10 cellular contexts compared by ENCODE assay signal in the genomic region with DNA sequence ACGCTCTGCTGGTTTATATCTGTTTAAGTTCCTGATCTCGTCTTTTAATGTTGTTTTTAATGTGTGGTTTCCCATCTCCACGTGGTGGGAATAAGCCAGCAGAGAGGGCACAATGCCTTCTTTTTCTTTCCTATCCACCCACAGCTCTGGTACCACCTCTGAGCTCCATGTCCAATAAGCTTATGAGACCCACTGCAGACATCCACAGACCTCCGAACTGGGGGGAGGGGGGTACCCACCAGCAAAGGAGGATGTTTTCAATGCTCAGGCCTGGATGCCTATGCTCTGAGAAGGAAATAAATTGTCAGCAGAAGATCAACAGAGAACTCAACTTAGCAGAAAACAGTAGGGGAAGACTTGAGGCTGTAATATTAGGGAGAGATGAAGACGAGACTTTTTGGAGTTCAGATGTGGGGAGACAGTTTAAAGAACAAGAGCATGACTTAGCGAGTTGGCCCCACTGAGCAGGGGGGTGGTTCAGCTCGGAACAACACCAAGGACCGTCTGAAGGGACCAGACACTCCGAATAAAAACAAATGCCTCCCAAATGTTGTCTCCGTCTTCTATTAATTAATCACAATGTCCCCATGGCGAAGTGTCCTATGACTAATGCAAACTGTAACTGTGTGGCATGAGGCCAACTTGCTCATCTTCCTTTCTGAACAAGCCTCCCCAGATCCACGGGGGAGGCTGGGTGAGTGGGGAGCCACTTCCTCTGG.
A peak's percentile ranks its signal among the peaks of the same experiment; 100 is the strongest.
DNase-seq lines count a peak whose midpoint lies in the region; ATAC-seq and TF ChIP-seq lines count a peak whose summit lies in the region.
"Had no signal": no experiment of that assay in that cellular context is flagged by ENCODE, and none has a peak within 500 bp of the region (broad histone marks: within the 10 kb centered on the region; RNA-seq: fewer than 3 reads in every experiment).

No MANE protein-coding gene starts in this region.

- intact Hi-C loops in activated CD4-positive, alpha-beta memory T cell treated with anti-CD3 and anti-CD28 coated beads for 36 hours (cut with micrococcal nuclease): no loop called here
- intact Hi-C loops in transverse colon (cut with DNase I; ENCODE audit: low total_unique reads): no loop called here

- TF ChIP-seq CTCF in coronary artery (IDR thresholded peaks at IDR 0.05) (no peak), mesothelial cell of epicardium (IDR thresholded peaks at IDR 0.05; ENCODE audit: unreplicated experiment) (no peak), transverse colon (IDR thresholded peaks at IDR 0.05) (no peak)

- H3K4me3 ChIP-seq in coronary artery (peak overlapping the region; percentile 21), transverse colon (no peak overlapping the region)

- CTCF ChIA-PET in activated CD4-positive, alpha-beta memory T cell treated with anti-CD3 and anti-CD28 coated beads for 36 hours (lab: Charles Lee): no interaction called here
- CTCF ChIA-PET in activated CD4-positive, alpha-beta memory T cell treated with anti-CD3 and anti-CD28 coated beads, Interleukin-2, amount 10 ng/mL, durations not matched to agents 7 days and 5 days (lab: Charles Lee): no interaction called here

- H3K4me1 Mint-ChIP-seq in activated CD4-positive, alpha-beta memory T cell treated with anti-CD3 and anti-CD28 coated beads for 36 hours (ENCODE audit: low read depth): no peaks in the 10 kb centered on the region
- H3K4me1 Mint-ChIP-seq in activated CD4-positive, alpha-beta memory T cell treated with anti-CD3 and anti-CD28 coated beads, Interleukin-2, amount 10 ng/mL, durations not matched to agents 7 days and 5 days: peaks cover 4% of the 10 kb centered on the region
- peaks cover 36% of the 10 kb centered on the region for H3K4me1 Mint-ChIP-seq in mesothelial cell of epicardium

- ATAC-seq in GM21619 (IDR thresholded peaks at IDR 0.05; ENCODE audit: unreplicated experiment): no peak

- H3K36me3 Mint-ChIP-seq in activated CD4-positive, alpha-beta memory T cell treated with anti-CD3 and anti-CD28 coated beads for 36 hours: no peaks in the 10 kb centered on the region
- H3K36me3 Mint-ChIP-seq in activated CD4-positive, alpha-beta memory T cell treated with anti-CD3 and anti-CD28 coated beads, Interleukin-2, amount 10 ng/mL, durations not matched to agents 7 days and 5 days (ENCODE audit: low read depth): no peaks in the 10 kb centered on the region
- H3K36me3 Mint-ChIP-seq in mesothelial cell of epicardium: no peaks in the 10 kb centered on the region

- H3K27ac ChIP-seq in coronary artery (peak overlapping the region in 1 of 2 donors; percentile 66), transverse colon (peak overlapping the region; percentile 36 to 65 (median 49))

- DNase-seq in activated CD4-positive, alpha-beta memory T cell treated with anti-CD3 and anti-CD28 coated beads for 36 hours: peak; percentile 14
- DNase-seq in activated CD4-positive, alpha-beta memory T cell treated with anti-CD3 and anti-CD28 coated beads, Interleukin-2, amount 10 ng/mL, durations not matched to agents 7 days and 5 days: no peak
- DNase-seq in coronary artery (ENCODE audit: low spot score) (no peak), mesothelial cell of epicardium (ENCODE audit: low spot score in 2 of 2, unreplicated experiment in 2 of 2) (no peak), transverse colon (peak; percentile 49), HCEC 1CT (no peak)
- DNase-seq in stimulated activated CD4-positive, alpha-beta T cell treated with anti-CD3 and anti-CD28 coated beads, Interleukin-4, amount 100 ng/mL, for 1 hour: no peak
- DNase-seq: ACHN; activated T-cell treated with anti-CD3 and anti-CD28 coated beads, Interleukin-2, amount 50 U/mL, for 1 hour had no signal

- no peaks in the 10 kb centered on the region for H3K27me3 ChIP-seq in transverse colon

- in situ Hi-C loops in transverse colon (cut with MboI; ENCODE audit: low pct_ligation_motif_present in 1 of 4, low pct_unique_long_range_greater_than_20kb in 1 of 4, low sequenced_read_pairs in 3 of 4): no loop called here

- WGBS in transverse colon (ENCODE audit: low coverage in 1 of 2), 2 donors: 31 to 50% methylated on average over 5 to 12 of the region's 12 CpGs

- H3K27me3 Mint-ChIP-seq in activated CD4-positive, alpha-beta memory T cell treated with anti-CD3 and anti-CD28 coated beads for 36 hours: peaks cover 1% of the 10 kb centered on the region
- H3K27me3 Mint-ChIP-seq in activated CD4-positive, alpha-beta memory T cell treated with anti-CD3 and anti-CD28 coated beads, Interleukin-2, amount 10 ng/mL, durations not matched to agents 7 days and 5 days: no peaks in the 10 kb centered on the region
- H3K27me3 Mint-ChIP-seq in mesothelial cell of epicardium (ENCODE audit: low read depth): no peaks in the 10 kb centered on the region

- H3K36me3 ChIP-seq in transverse colon: no peaks in the 10 kb centered on the region

- H3K9me3 ChIP-seq in transverse colon: no peaks in the 10 kb centered on the region

- H3K27ac Mint-ChIP-seq in activated CD4-positive, alpha-beta memory T cell treated with anti-CD3 and anti-CD28 coated beads for 36 hours: no peak overlapping the region
- H3K27ac Mint-ChIP-seq in activated CD4-positive, alpha-beta memory T cell treated with anti-CD3 and anti-CD28 coated beads, Interleukin-2, amount 10 ng/mL, durations not matched to agents 7 days and 5 days: no peak overlapping the region
- H3K27ac Mint-ChIP-seq in mesothelial cell of epicardium: peak overlapping the region; percentile 68

- no peak for TF ChIP-seq POLR2A in transverse colon (IDR thresholded peaks at IDR 0.05)

- POLR2A ChIA-PET in activated CD4-positive, alpha-beta memory T cell treated with anti-CD3 and anti-CD28 coated beads for 36 hours (lab: Charles Lee): no interaction called here
- POLR2A ChIA-PET in activated CD4-positive, alpha-beta memory T cell treated with anti-CD3 and anti-CD28 coated beads, Interleukin-2, amount 10 ng/mL, durations not matched to agents 7 days and 5 days (lab: Charles Lee): interaction anchor here (0.6 kb wide), 1 partner anchor 20 kb away, joined by 3 read pairs; no protein-coding TSS in a partner anchor

- peaks cover 0 to 15% (median 0%) of the 10 kb centered on the region in 4 donors for H3K4me1 ChIP-seq in transverse colon

- H3K9me3 Mint-ChIP-seq in activated CD4-positive, alpha-beta memory T cell treated with anti-CD3 and anti-CD28 coated beads for 36 hours: no peaks in the 10 kb centered on the region
- H3K9me3 Mint-ChIP-seq in activated CD4-positive, alpha-beta memory T cell treated with anti-CD3 and anti-CD28 coated beads, Interleukin-2, amount 10 ng/mL, durations not matched to agents 7 days and 5 days: no peaks in the 10 kb centered on the region
- no peaks in the 10 kb centered on the region for H3K9me3 Mint-ChIP-seq in mesothelial cell of epicardium

- no peak overlapping the region for H3K4me3 Mint-ChIP-seq in activated CD4-positive, alpha-beta memory T cell treated with anti-CD3 and anti-CD28 coated beads for 36 hours
- no peak overlapping the region for H3K4me3 Mint-ChIP-seq in activated CD4-positive, alpha-beta memory T cell treated with anti-CD3 and anti-CD28 coated beads, Interleukin-2, amount 10 ng/mL, durations not matched to agents 7 days and 5 days
- H3K4me3 Mint-ChIP-seq in mesothelial cell of epicardium: no peak overlapping the region

- no peak for TF ChIP-seq EP300 in transverse colon (IDR thresholded peaks at IDR 0.05; ENCODE audit: low read depth)

Comparison
In these comparisons a context has a peak if more than half of its experiments do, and no peak if none do; other contexts are left out.
1. DNase-seq: peak in activated CD4-positive, alpha-beta memory T cell treated with anti-CD3 and anti-CD28 coated beads for 36 hours (single experiment) and transverse colon (single experiment); none in activated CD4-positive, alpha-beta memory T cell treated with anti-CD3 and anti-CD28 coated beads, Interleukin-2, amount 10 ng/mL, durations not matched to agents 7 days and 5 days (single experiment), coronary artery (single experiment), mesothelial cell of epicardium (0 of 2), stimulated activated CD4-positive, alpha-beta T cell treated with anti-CD3 and anti-CD28 coated beads, Interleukin-4, amount 100 ng/mL, for 1 hour (single experiment) and HCEC 1CT (single experiment).